Comparison of ENCODE assay signal across 22 cellular contexts in genomic region chr5:97075649-97076048, GRCh38.
"Had no signal": no experiment of that assay in that cellular context is flagged by ENCODE, and none has a peak within 500 bp of the region (broad histone marks: within the 10 kb centered on the region; RNA-seq: fewer than 3 reads in every experiment).

No MANE protein-coding gene starts in this region.

- H3K36me3 ChIP-seq: left ventricle myocardium inferior, transverse colon, vagina, WERI-Rb-1 had no signal

- H3K9me3 ChIP-seq: left ventricle myocardium inferior, transverse colon, vagina had no signal

- H3K27me3 ChIP-seq: transverse colon, vagina had no signal

- H3K9me3 Mint-ChIP-seq: activated naive CD8-positive, alpha-beta T cell treated with anti-CD3 and anti-CD28 coated beads for 36 hours; effector memory CD8-positive, alpha-beta T cell; natural killer cell; stimulated activated naive CD8-positive, alpha-beta T cell treated with anti-CD3 and anti-CD28 coated beads, Interleukin-15, Interleukin-2, amounts not matched to agents 100 ng/mL and 50 ng/mL, for 24 hours had no signal

- H3K27me3 Mint-ChIP-seq: progenitor cell of endocrine pancreas; stimulated activated naive CD8-positive, alpha-beta T cell treated with anti-CD3 and anti-CD28 coated beads, Interleukin-15, Interleukin-2, amounts not matched to agents 100 ng/mL and 50 ng/mL, for 24 hours had no signal

- H3K4me3 Mint-ChIP-seq: activated naive CD8-positive, alpha-beta T cell treated with anti-CD3 and anti-CD28 coated beads for 36 hours; effector memory CD8-positive, alpha-beta T cell; natural killer cell; stimulated activated naive CD8-positive, alpha-beta T cell treated with anti-CD3 and anti-CD28 coated beads, Interleukin-15, Interleukin-2, amounts not matched to agents 100 ng/mL and 50 ng/mL, for 24 hours had no signal

- H3K27ac Mint-ChIP-seq: activated naive CD8-positive, alpha-beta T cell treated with anti-CD3 and anti-CD28 coated beads for 36 hours; effector memory CD8-positive, alpha-beta T cell; natural killer cell; progenitor cell of endocrine pancreas; stimulated activated naive CD8-positive, alpha-beta T cell treated with anti-CD3 and anti-CD28 coated beads, Interleukin-15, Interleukin-2, amounts not matched to agents 100 ng/mL and 50 ng/mL, for 24 hours had no signal

- H3K27ac ChIP-seq: left ventricle myocardium inferior, transverse colon, vagina, WERI-Rb-1 had no signal

- H3K4me1 ChIP-seq: left ventricle myocardium inferior, vagina had no signal

- H3K4me3 ChIP-seq: left ventricle myocardium inferior, transverse colon, vagina had no signal

- DNase-seq: activated CD4-positive, alpha-beta T cell treated with anti-CD3 and anti-CD28 coated beads, Interleukin-2, amount 50 U/mL, for 48 hours; activated naive CD4-positive, alpha-beta T cell; activated naive CD8-positive, alpha-beta T cell treated with anti-CD3 and anti-CD28 coated beads for 36 hours; activated T-cell treated with anti-CD3 and anti-CD28 coated beads for 4 hours; amniotic stem cell; dermis blood vessel endothelial cell; effector memory CD8-positive, alpha-beta T cell; hippocampal formation; islet precursor cell; left ventricle myocardium inferior; mesendoderm; natural killer cell; occipital lobe; right cardiac atrium; stimulated activated CD4-positive, alpha-beta T cell treated with anti-CD3 and anti-CD28 coated beads, Interleukin-2, amount 100 ng/mL, for 24 hours; SW 1271; T-helper 2 cell; WERI-Rb-1 had no signal

- ATAC-seq: effector memory CD8-positive, alpha-beta T cell; natural killer cell; right cardiac atrium had no signal

- H3K36me3 Mint-ChIP-seq: activated naive CD8-positive, alpha-beta T cell treated with anti-CD3 and anti-CD28 coated beads for 36 hours; natural killer cell had no signal
